ENCODE assay signal across 17 cellular contexts in the genomic region with DNA sequence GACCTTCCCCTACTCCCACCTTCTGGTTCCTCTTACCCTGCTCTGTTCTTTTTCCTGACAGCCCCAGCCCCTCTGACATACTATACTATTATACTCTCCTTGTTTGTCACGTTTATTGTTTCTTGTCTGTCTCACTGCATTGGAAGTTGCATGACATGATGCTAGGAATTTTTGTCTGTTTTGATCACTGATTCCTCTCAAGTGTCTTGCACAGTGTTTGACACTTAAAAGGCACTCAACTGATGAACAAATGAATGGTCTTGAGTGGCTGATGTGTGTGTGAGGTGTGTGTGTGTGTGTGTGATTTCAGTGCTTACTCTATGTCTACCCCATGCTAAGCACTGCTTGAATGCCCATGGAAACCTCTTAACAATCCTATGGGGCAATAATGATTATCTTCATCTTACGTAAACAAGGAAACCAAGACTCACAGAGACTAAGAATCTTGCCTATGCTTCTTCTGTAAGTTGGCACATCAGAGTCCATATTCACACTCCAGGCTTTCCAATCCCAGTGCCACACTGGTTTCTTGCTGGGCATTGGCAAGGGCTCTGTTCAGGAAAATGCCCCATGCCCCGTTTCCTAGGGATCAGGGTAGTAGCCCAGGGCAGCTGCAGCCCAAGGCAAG. TPM values are rescaled to one million over a fixed set of nuclear protein-coding genes. Genes with fewer than 3 reads are reported as not detected.
DNase-seq lines count a peak whose midpoint lies in the region; ATAC-seq, FAIRE-seq and TF ChIP-seq lines count a peak whose summit lies in the region.
"Had no signal": no experiment of that assay in that cellular context is flagged by ENCODE, and none has a peak within 500 bp of the region (broad histone marks: within the 10 kb centered on the region; RNA-seq: fewer than 3 reads in every experiment).

No MANE protein-coding gene starts in this region.

- FAIRE-seq in HepG2 (lab: Jason Lieb, UNC) (peak; percentile 8), pancreas (lab: Jason Lieb, UNC) (no peak)

- H3K4me1 Mint-ChIP-seq in activated T-helper 2 cell treated with anti-CD3 and anti-CD28 coated beads, Interferon-gamma antibody, Interleukin-2, Interleukin-4, amounts not matched to agents 10 μg/mL and 5 μg/mL and 100 μg/mL, durations not matched to agents 14 hours and 24 hours and 36 hours (ENCODE audit: low read depth) = no peaks in the 10 kb centered on the region
- H3K4me1 Mint-ChIP-seq: activated T-helper 17 cell treated with anti-CD3 and anti-CD28 coated beads, Interleukin-2, amount 50 U/mL, for 72 hours; WTC11 had no signal

- TF ChIP-seq POLR2A in HepG2 (IDR thresholded peaks at IDR 0.05; ENCODE audit: insufficient read depth in 1 of 2, low read depth in 2 of 2, low read length in 2 of 2) (no peak; a peak in 1 of 4 replicates), right lobe of liver (IDR thresholded peaks at IDR 0.05) (no peak)

- H3K4me1 ChIP-seq in HepG2 (ENCODE audit: insufficient read depth, low read length) (peaks cover 59% of the 10 kb centered on the region), right lobe of liver (peaks cover 0 to 5% (median 0%) of the 10 kb centered on the region in 4 donors), pancreas (no peaks in the 10 kb centered on the region)
- H3K4me1 ChIP-seq: gastroesophageal sphincter, stomach had no signal

- H4K20me1 ChIP-seq in HepG2 (ENCODE audit: insufficient read depth, low read length) = no peaks in the 10 kb centered on the region

- H3K9ac ChIP-seq in HepG2 (ENCODE audit: insufficient read depth, low read depth, low read length) = peak overlapping the region; percentile 57

- intact Hi-C loops in HepG2 (cut with micrococcal nuclease; ENCODE audit: unreplicated experiment) = no loop called here
- intact Hi-C loops in right lobe of liver (cut with DNase I) = no loop called here
- intact Hi-C loops in pancreas (cut with DNase I) = no loop called here
- intact Hi-C loops in activated T-helper 2 cell treated with anti-CD3 and anti-CD28 coated beads, Interferon-gamma antibody, Interleukin-2, Interleukin-4, amounts not matched to agents 10 μg/mL and 5 μg/mL and 100 μg/mL, durations not matched to agents 14 hours and 24 hours and 36 hours (cut with micrococcal nuclease) = no loop called here

- H3K4me2 ChIP-seq in HepG2 (ENCODE audit: low read depth, low read length) = peak overlapping the region; percentile 64

- H3K36me3 Mint-ChIP-seq in activated T-helper 2 cell treated with anti-CD3 and anti-CD28 coated beads, Interferon-gamma antibody, Interleukin-2, Interleukin-4, amounts not matched to agents 10 μg/mL and 5 μg/mL and 100 μg/mL, durations not matched to agents 14 hours and 24 hours and 36 hours (ENCODE audit: low read depth) = no peaks in the 10 kb centered on the region
- H3K36me3 Mint-ChIP-seq: natural killer cell treated with Interleukin-12 subunit alpha and Interleukin-12 subunit beta and Interleukin-15 and Interleukin-18, amount 100 ng/mL, for 72 hours; WTC11 had no signal

- CTCF ChIA-PET in HepG2 (lab: Yijun Ruan, JAX; ENCODE audit: low intra/inter-chr PET ratio, low total read pairs) = no interaction called here

- no peak overlapping the region for H3K4me3 Mint-ChIP-seq in activated T-helper 2 cell treated with anti-CD3 and anti-CD28 coated beads, Interferon-gamma antibody, Interleukin-2, Interleukin-4, amounts not matched to agents 10 μg/mL and 5 μg/mL and 100 μg/mL, durations not matched to agents 14 hours and 24 hours and 36 hours (ENCODE audit: low read depth)
- H3K4me3 Mint-ChIP-seq: activated T-helper 17 cell treated with anti-CD3 and anti-CD28 coated beads, Interleukin-2, amount 50 U/mL, for 72 hours; natural killer cell treated with Interleukin-12 subunit alpha and Interleukin-12 subunit beta and Interleukin-15 and Interleukin-18, amount 100 ng/mL, for 72 hours; T-helper 1 cell treated with Interleukin-12 subunit alpha and Interleukin-12 subunit beta and Interleukin-4 antibody, amounts not matched to agents 30 μg/mL and 1 μg/mL, for 36 hours; WTC11 had no signal

- TF ChIP-seq CTCF in HepG2 (CRISPR knock-in tag; IDR thresholded peaks at IDR 0.05) (no peak), right lobe of liver (IDR thresholded peaks at IDR 0.05) (no peak), pancreas (IDR thresholded peaks at IDR 0.05) (no peak)

- WGBS in HepG2 (ENCODE audit: low lambda C conversion rate) = 85% methylated on average over 2 of the region's 3 CpGs
- WGBS in right lobe of liver (ENCODE audit: insufficient coverage, low coverage, low lambda C conversion rate, missing lambda C conversion rate) = 48% methylated on average over 3 of the region's 3 CpGs
- 58% methylated on average over 3 of the region's 3 CpGs for WGBS in pancreas, 2 donors

- H2AFZ ChIP-seq in HepG2 (ENCODE audit: low read length) = no peak overlapping the region

- BruUV-seq in HepG2 (replicated peaks; lab: Mats Ljungman, UMichigan) = TSS peak; percentile 81

- TF ChIP-seq EP300 in HepG2 (IDR thresholded peaks at IDR 0.05; ENCODE audit: low read depth in 2 of 2, low read length in 2 of 2) (no peak), HepG2 (CRISPR knock-in tag; IDR thresholded peaks at IDR 0.05; ENCODE audit: borderline replicate concordance) (no peak)

- TF ChIP-seq RAD21 in HepG2 (CRISPR knock-in tag; IDR thresholded peaks at IDR 0.05) = no peak

- H3K36me3 ChIP-seq in HepG2 (replicated peaks in 1 of 2; ENCODE audit: control insufficient read depth in 1 of 2, insufficient read depth in 2 of 2, low read length in 2 of 2) = no peaks in the 10 kb centered on the region
- H3K36me3 ChIP-seq in right lobe of liver = no peaks in the 10 kb centered on the region
- H3K36me3 ChIP-seq in pancreas = no peaks in the 10 kb centered on the region
- H3K36me3 ChIP-seq: gastroesophageal sphincter, stomach had no signal

- no peaks in the 10 kb centered on the region for H3K79me2 ChIP-seq in HepG2 (ENCODE audit: insufficient read depth, low read length)

- H3K9me3 Mint-ChIP-seq in activated T-helper 2 cell treated with anti-CD3 and anti-CD28 coated beads, Interferon-gamma antibody, Interleukin-2, Interleukin-4, amounts not matched to agents 10 μg/mL and 5 μg/mL and 100 μg/mL, durations not matched to agents 14 hours and 24 hours and 36 hours = no peaks in the 10 kb centered on the region
- H3K9me3 Mint-ChIP-seq: activated T-helper 17 cell treated with anti-CD3 and anti-CD28 coated beads, Interleukin-2, amount 50 U/mL, for 72 hours; natural killer cell treated with Interleukin-12 subunit alpha and Interleukin-12 subunit beta and Interleukin-15 and Interleukin-18, amount 100 ng/mL, for 72 hours; T-helper 1 cell treated with Interleukin-12 subunit alpha and Interleukin-12 subunit beta and Interleukin-4 antibody, amounts not matched to agents 30 μg/mL and 1 μg/mL, for 36 hours; WTC11 had no signal

- H3K4me3 ChIP-seq in HepG2 (replicated peaks in 1 of 3; ENCODE audit: insufficient read depth in 1 of 3, low read depth in 2 of 3, low read length in 3 of 3) (peak overlapping the region in 1 of 3 experiments; percentile 54; a peak in 1 of 6 replicates), right lobe of liver (no peak overlapping the region), pancreas (no peak overlapping the region)
- H3K4me3 ChIP-seq: coronary artery, gastroesophageal sphincter, stomach had no signal

- H3K9me3 ChIP-seq in HepG2 (ENCODE audit: low read length) (no peaks in the 10 kb centered on the region), right lobe of liver (no peaks in the 10 kb centered on the region), pancreas (no peaks in the 10 kb centered on the region)
- H3K9me3 ChIP-seq: stomach had no signal

- DNase-seq in HepG2 (ENCODE audit: low spot score) = no peak
- no peak for DNase-seq in right lobe of liver
- DNase-seq in epithelial cell of prostate (ENCODE audit: low read depth, low spot score) = no peak
- DNase-seq in pancreas = no peak
- DNase-seq in NCI-H2171 (lab: John Stamatoyannopoulos, UW) = no peak
- DNase-seq in activated T-helper 2 cell treated with anti-CD3 and anti-CD28 coated beads, Interferon-gamma antibody, Interleukin-2, Interleukin-4, amounts not matched to agents 10 μg/mL and 5 μg/mL and 100 μg/mL, durations not matched to agents 14 hours and 24 hours and 36 hours (ENCODE audit: low spot score) = no peak
- DNase-seq in NCI-H226 = no peak
- DNase-seq: NCI-H1436, NCI-H446 treated with DMSO at 0.1 percent for 48 hours had no signal

- ATAC-seq in HepG2 (no peak; the same call in 2 of the 3 replicates), right lobe of liver (no peak), pancreas (no peak), GM19324 (IDR thresholded peaks at IDR 0.05; ENCODE audit: low FRiP score, unreplicated experiment) (no peak)
- ATAC-seq: activated T-helper 17 cell treated with anti-CD3 and anti-CD28 coated beads, Interleukin-2, amount 50 U/mL, for 72 hours; gastroesophageal sphincter; WTC11 had no signal

- H3K27me3 ChIP-seq in HepG2 (ENCODE audit: control insufficient read depth in 1 of 2, insufficient read depth in 2 of 2, low read length in 2 of 2) = no peaks in the 10 kb centered on the region
- no peaks in the 10 kb centered on the region for H3K27me3 ChIP-seq in right lobe of liver
- H3K27me3 ChIP-seq in pancreas = no peaks in the 10 kb centered on the region
- H3K27me3 ChIP-seq: stomach had no signal

- POLR2A ChIA-PET in HepG2 (lab: Yijun Ruan, JAX) = interaction anchor here (0.9 to 1.8 kb wide), 7 partner anchors 9 to 61 kb away, joined by 3 to 15 read pairs (median 8); no protein-coding TSS in a partner anchor

- in situ Hi-C loops in HepG2 (cut with HindIII; ENCODE audit: extremely low pct_ligation_motif_present, low pct_unique_long_range_greater_than_20kb) = no loop called here

- peaks cover 11% of the 10 kb centered on the region for H3K27me3 Mint-ChIP-seq in activated T-helper 2 cell treated with anti-CD3 and anti-CD28 coated beads, Interferon-gamma antibody, Interleukin-2, Interleukin-4, amounts not matched to agents 10 μg/mL and 5 μg/mL and 100 μg/mL, durations not matched to agents 14 hours and 24 hours and 36 hours (ENCODE audit: low read depth)
- H3K27me3 Mint-ChIP-seq: activated T-helper 17 cell treated with anti-CD3 and anti-CD28 coated beads, Interleukin-2, amount 50 U/mL, for 72 hours had no signal

- H3K27ac ChIP-seq in HepG2 (ENCODE audit: extremely low read length, insufficient read depth, low read length) (peak overlapping the region; percentile 53), right lobe of liver (no peak overlapping the region), epithelial cell of prostate (peak overlapping the region; percentile 64), pancreas (peak overlapping the region; percentile 8 to 85 (median 65))
- H3K27ac ChIP-seq: coronary artery, gastroesophageal sphincter, stomach had no signal

- H3K27ac Mint-ChIP-seq in activated T-helper 2 cell treated with anti-CD3 and anti-CD28 coated beads, Interferon-gamma antibody, Interleukin-2, Interleukin-4, amounts not matched to agents 10 μg/mL and 5 μg/mL and 100 μg/mL, durations not matched to agents 14 hours and 24 hours and 36 hours = no peak overlapping the region
- H3K27ac Mint-ChIP-seq: activated T-helper 17 cell treated with anti-CD3 and anti-CD28 coated beads, Interleukin-2, amount 50 U/mL, for 72 hours; natural killer cell treated with Interleukin-12 subunit alpha and Interleukin-12 subunit beta and Interleukin-15 and Interleukin-18, amount 100 ng/mL, for 72 hours; T-helper 1 cell treated with Interleukin-12 subunit alpha and Interleukin-12 subunit beta and Interleukin-4 antibody, amounts not matched to agents 30 μg/mL and 1 μg/mL, for 36 hours; WTC11 had no signal

RNA-seq across cellular contexts. Expression of gene ATP1A1, which starts 59.7 kb away (rescaled TPM):
- total RNA-seq in HepG2 (2016; rRNA removed; fragmentation: Illumina TruSeq; extraction: Trizol) = 210 and 280 TPM in 2 replicates
- 60.3 and 83.4 TPM in 2 replicates for total RNA-seq in HepG2 (2016; cell fraction: cytosol; rRNA removed; fragmentation: Illumina TruSeq; extraction: Trizol; ENCODE audit: low read depth)
- 183 and 291 TPM in 2 replicates for total RNA-seq in HepG2 (2016; cell fraction: insoluble cytoplasmic fraction; rRNA removed; fragmentation: Illumina TruSeq; extraction: Trizol)
- 133 and 176 TPM in 2 replicates for total RNA-seq in HepG2 (2016; cell fraction: membrane; rRNA removed; fragmentation: Illumina TruSeq; extraction: Trizol)
- total RNA-seq in HepG2 (2016; cell fraction: nucleus; rRNA removed; fragmentation: Illumina TruSeq; extraction: Trizol) = 383 and 432 TPM in 2 replicates
- polyA plus RNA-seq in HepG2 (2011; rRNA removed) = 627 and 705 TPM in 2 replicates
- polyA plus RNA-seq in HepG2 (2011; cell fraction: cytosol; rRNA removed) = 735 and 774 TPM in 2 replicates
- polyA plus RNA-seq in HepG2 (2011; cell fraction: nucleus; rRNA removed) = 313 and 327 TPM in 2 replicates
- polyA plus RNA-seq in HepG2 (2012) = 467 and 657 TPM in 2 replicates
- polyA plus RNA-seq in HepG2 (2016; cell fraction: cytosol; fragmentation: Illumina TruSeq; extraction: Trizol; ENCODE audit: low read depth) = 69.6 and 84.9 TPM in 2 replicates
- polyA plus RNA-seq in HepG2 (2016; cell fraction: insoluble cytoplasmic fraction; fragmentation: Illumina TruSeq; extraction: Trizol; ENCODE audit: low read depth) = 219 and 228 TPM in 2 replicates
- 106 and 149 TPM in 2 replicates for polyA plus RNA-seq in HepG2 (2016; cell fraction: membrane; fragmentation: Illumina TruSeq; extraction: Trizol; ENCODE audit: low read depth)
- polyA plus RNA-seq in HepG2 (2016; cell fraction: nucleus; fragmentation: Illumina TruSeq; extraction: Trizol; ENCODE audit: insufficient read depth, low read depth) = 515 and 526 TPM in 2 replicates
- 367 and 928 TPM in 2 replicates for polyA minus RNA-seq in HepG2 (2011; rRNA and poly(A)+ RNA removed; ENCODE audit: low replicate concordance)
- polyA minus RNA-seq in HepG2 (2011; cell fraction: cytosol; rRNA and poly(A)+ RNA removed) = 438 and 487 TPM in 2 replicates
- polyA minus RNA-seq in HepG2 (2011; cell fraction: nucleus; rRNA and poly(A)+ RNA removed) = 356 and 442 TPM in 2 replicates
- total RNA-seq in right lobe of liver = 100 to 1,000 TPM in 5 of 6 experiments, 10 to 100 TPM in 1; 83.6 to 153 (median 121) TPM
- total RNA-seq in pancreas = 100 to 1,000 TPM; 338 to 735 (median 584) TPM
- polyA plus RNA-seq in pancreas = 100 to 1,000 TPM; 226 to 459 TPM
- total RNA-seq in activated T-helper 2 cell treated with anti-CD3 and anti-CD28 coated beads, Interferon-gamma antibody, Interleukin-2, Interleukin-4, amounts not matched to agents 10 μg/mL and 5 μg/mL and 100 μg/mL, durations not matched to agents 14 hours and 24 hours and 36 hours = 196 and 200 TPM in 2 replicates

Comparison
In these comparisons a context has a peak if more than half of its experiments do, and no peak if none do; other contexts are left out.
1. H3K27ac ChIP-seq: peak in HepG2 (single experiment), epithelial cell of prostate (single experiment) and pancreas (4 of 4); none in right lobe of liver (0 of 3).